ENCODE assay signal across 20 cellular contexts in the genomic region with DNA sequence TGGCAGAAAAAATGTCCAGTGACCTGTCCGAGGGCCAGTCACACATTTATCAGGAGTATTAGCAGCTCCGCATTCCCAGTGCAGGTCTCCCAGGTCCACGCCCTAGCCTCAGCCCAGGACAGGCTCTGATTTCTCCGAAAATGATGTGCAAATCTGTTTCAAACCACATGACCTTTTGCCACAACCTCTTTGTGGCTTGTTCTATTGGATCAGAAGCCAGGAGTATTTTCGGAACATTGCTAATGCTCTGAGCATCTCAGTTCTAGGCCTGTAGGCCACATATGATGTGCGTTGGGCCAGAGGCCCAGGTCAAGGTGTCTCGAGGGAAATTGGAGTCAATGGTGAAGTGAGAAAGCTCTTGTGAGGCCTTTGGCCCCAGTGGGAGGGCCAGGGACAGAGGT. TPM values are rescaled to one million over a fixed set of nuclear protein-coding genes. Genes with fewer than 3 reads are reported as not detected.
DNase-seq lines count a peak whose midpoint lies in the region; ATAC-seq and TF ChIP-seq lines count a peak whose summit lies in the region.
"Had no signal": no experiment of that assay in that cellular context is flagged by ENCODE, and none has a peak within 500 bp of the region (broad histone marks: within the 10 kb centered on the region; RNA-seq: fewer than 3 reads in every experiment).

No MANE protein-coding gene starts in this region.

- no peaks in the 10 kb centered on the region for H3K36me3 ChIP-seq in DOHH2 (ENCODE audit: control insufficient read depth, low read length)
- no peaks in the 10 kb centered on the region for H3K36me3 ChIP-seq in thyroid gland

- peak; percentile 42 for DNase-seq in Right ventricle myocardium superior
- DNase-seq in myocyte (ENCODE audit: low read depth), result peak; percentile 65
- DNase-seq in thyroid gland, result no peak
- DNase-seq in activated CD8-positive, alpha-beta T cell treated with anti-CD3 and anti-CD28 coated beads for 36 hours, result no peak
- DNase-seq in superior temporal gyrus (ENCODE audit: extremely low spot score), result no peak
- DNase-seq: activated CD4-positive, alpha-beta T cell treated with anti-CD3 and anti-CD28 coated beads for 1 hour; CD8-positive, alpha-beta memory T cell; cortex of kidney; foreskin fibroblast; KBM-7; MV-4-11; NCI-H1930; RPMI8226; T1000 had no signal

- POLR2A ChIA-PET in activated CD8-positive, alpha-beta T cell treated with anti-CD3 and anti-CD28 coated beads for 36 hours (lab: Charles Lee), result interaction anchor here (0.6 kb wide), 1 partner anchor 140 kb away, joined by 3 read pairs; no protein-coding TSS in a partner anchor

- TF ChIP-seq POLR2A in thyroid gland (IDR thresholded peaks at IDR 0.05), result no peak

- CTCF ChIA-PET in activated CD8-positive, alpha-beta T cell treated with anti-CD3 and anti-CD28 coated beads for 36 hours (lab: Charles Lee), result interaction anchor here (2.7 kb wide), 1 partner anchor 11 kb away, joined by 9 read pairs; no protein-coding TSS in a partner anchor

- peak overlapping the region; percentile 39 for H3K4me2 ChIP-seq in DOHH2 (ENCODE audit: low read length)

- H3K4me1 ChIP-seq in DOHH2 (ENCODE audit: control insufficient read depth, low read length) (peaks cover 24% of the 10 kb centered on the region), thyroid gland (peaks cover 16 to 17% of the 10 kb centered on the region in 2 donors)

- TF ChIP-seq CTCF in DOHH2 (IDR thresholded peaks at IDR 0.05; ENCODE audit: low read depth, low read length, poor library complexity, severe bottlenecking) (no peak), thyroid gland (IDR thresholded peaks at IDR 0.05) (no peak)
- TF ChIP-seq CTCF in activated CD8-positive, alpha-beta T cell treated with anti-CD3 and anti-CD28 coated beads for 36 hours (IDR thresholded peaks at IDR 0.05), result no peak

- no peaks in the 10 kb centered on the region for H3K9me3 Mint-ChIP-seq in activated CD8-positive, alpha-beta T cell treated with anti-CD3 and anti-CD28 coated beads for 36 hours
- H3K9me3 Mint-ChIP-seq in stimulated activated memory B cell treated with anti-CD40 and anti-IgM and Interleukin-4, amounts not matched to agents 10 μg/mL and 1 μg/mL and 100 μg/mL, for 72 hours, result peaks cover 3% of the 10 kb centered on the region
- H3K9me3 Mint-ChIP-seq: activated naive CD4-positive, alpha-beta T cell treated with anti-CD3 and anti-CD28 coated beads, Interleukin-2, amount 50 U/mL, for 72 hours had no signal

- no peaks in the 10 kb centered on the region for H3K79me2 ChIP-seq in DOHH2 (ENCODE audit: control insufficient read depth, low read length)

- no peaks in the 10 kb centered on the region for H3F3A ChIP-seq in DOHH2 (ENCODE audit: control insufficient read depth, insufficient read depth)

- no peaks in the 10 kb centered on the region for H4K20me1 ChIP-seq in DOHH2 (ENCODE audit: control insufficient read depth, insufficient read depth, low read depth, low read length)

- no peak overlapping the region for H3K27ac Mint-ChIP-seq in activated CD8-positive, alpha-beta T cell treated with anti-CD3 and anti-CD28 coated beads for 36 hours
- H3K27ac Mint-ChIP-seq in stimulated activated memory B cell treated with anti-CD40 and anti-IgM and Interleukin-4, amounts not matched to agents 10 μg/mL and 1 μg/mL and 100 μg/mL, for 72 hours, result no peak overlapping the region
- H3K27ac Mint-ChIP-seq: activated naive CD4-positive, alpha-beta T cell treated with anti-CD3 and anti-CD28 coated beads, Interleukin-2, amount 50 U/mL, for 72 hours; activated T-helper 1 cell treated with anti-CD3 and anti-CD28 coated beads, Interleukin-12 subunit alpha, Interleukin-12 subunit beta, Interleukin-2, Interleukin-4 antibody, amounts not matched to agents 30 ng/mL and 10 ng/mL and 1 ng/mL, durations not matched to agents 14 hours and 24 hours and 36 hours had no signal

- H3K4me1 Mint-ChIP-seq in activated CD8-positive, alpha-beta T cell treated with anti-CD3 and anti-CD28 coated beads for 36 hours (ENCODE audit: low read depth), result no peaks in the 10 kb centered on the region
- H3K4me1 Mint-ChIP-seq in stimulated activated memory B cell treated with anti-CD40 and anti-IgM and Interleukin-4, amounts not matched to agents 10 μg/mL and 1 μg/mL and 100 μg/mL, for 72 hours, result peaks cover 14% of the 10 kb centered on the region
- H3K4me1 Mint-ChIP-seq: CD8-positive, alpha-beta memory T cell had no signal

- H3K9me2 ChIP-seq in DOHH2 (replicated peaks; ENCODE audit: control insufficient read depth, low read length), result no peaks in the 10 kb centered on the region

- H3K9me3 ChIP-seq in DOHH2 (ENCODE audit: control insufficient read depth, insufficient read depth, low read length), result no peaks in the 10 kb centered on the region
- no peaks in the 10 kb centered on the region for H3K9me3 ChIP-seq in thyroid gland

- 88 to 93% methylated on average over 7 of the region's 7 CpGs for WGBS in thyroid gland, 2 donors

- intact Hi-C loops in Right ventricle myocardium superior (cut with DNase I), result no loop called here
- intact Hi-C loops in thyroid gland (cut with DNase I), result no loop called here
- intact Hi-C loops in activated CD8-positive, alpha-beta T cell treated with anti-CD3 and anti-CD28 coated beads for 36 hours (cut with micrococcal nuclease), result no loop called here

- peaks cover 3% of the 10 kb centered on the region for H3K27me3 Mint-ChIP-seq in activated CD8-positive, alpha-beta T cell treated with anti-CD3 and anti-CD28 coated beads for 36 hours
- peaks cover 57% of the 10 kb centered on the region for H3K27me3 Mint-ChIP-seq in stimulated activated memory B cell treated with anti-CD40 and anti-IgM and Interleukin-4, amounts not matched to agents 10 μg/mL and 1 μg/mL and 100 μg/mL, for 72 hours

- H3K27me3 ChIP-seq in DOHH2 (ENCODE audit: control insufficient read depth, low read length) (peaks cover 3% of the 10 kb centered on the region; the same call in 1 of the 2 replicates), thyroid gland (no peaks in the 10 kb centered on the region)

- H3K4me3 ChIP-seq in DOHH2 (ENCODE audit: low read length), result no peak overlapping the region
- no peak overlapping the region for H3K4me3 ChIP-seq in thyroid gland (replicated peaks in 1 of 3)
- H3K4me3 ChIP-seq: skin epidermis had no signal

- H3K36me3 Mint-ChIP-seq in activated CD8-positive, alpha-beta T cell treated with anti-CD3 and anti-CD28 coated beads for 36 hours (ENCODE audit: low read depth), result no peaks in the 10 kb centered on the region
- H3K36me3 Mint-ChIP-seq in stimulated activated memory B cell treated with anti-CD40 and anti-IgM and Interleukin-4, amounts not matched to agents 10 μg/mL and 1 μg/mL and 100 μg/mL, for 72 hours, result peaks cover 7% of the 10 kb centered on the region
- H3K36me3 Mint-ChIP-seq: activated naive CD4-positive, alpha-beta T cell treated with anti-CD3 and anti-CD28 coated beads, Interleukin-2, amount 50 U/mL, for 72 hours had no signal

- peak; percentile 66 for ATAC-seq in Right ventricle myocardium superior (ENCODE audit: poor library complexity)
- no peak for ATAC-seq in activated CD8-positive, alpha-beta T cell treated with anti-CD3 and anti-CD28 coated beads for 36 hours
- ATAC-seq in GM18498 (IDR thresholded peaks at IDR 0.05; ENCODE audit: unreplicated experiment), result no peak
- no peak for ATAC-seq in stimulated activated memory B cell treated with anti-CD40 and anti-IgM and Interleukin-4, amounts not matched to agents 10 μg/mL and 1 μg/mL and 100 μg/mL, for 72 hours

- no peak overlapping the region for H3K4me3 Mint-ChIP-seq in activated CD8-positive, alpha-beta T cell treated with anti-CD3 and anti-CD28 coated beads for 36 hours
- no peak overlapping the region for H3K4me3 Mint-ChIP-seq in stimulated activated memory B cell treated with anti-CD40 and anti-IgM and Interleukin-4, amounts not matched to agents 10 μg/mL and 1 μg/mL and 100 μg/mL, for 72 hours
- H3K4me3 Mint-ChIP-seq: activated T-helper 1 cell treated with anti-CD3 and anti-CD28 coated beads, Interleukin-12 subunit alpha, Interleukin-12 subunit beta, Interleukin-2, Interleukin-4 antibody, amounts not matched to agents 30 ng/mL and 10 ng/mL and 1 ng/mL, durations not matched to agents 14 hours and 24 hours and 36 hours; CD8-positive, alpha-beta memory T cell had no signal

- no peak overlapping the region for H3K27ac ChIP-seq in DOHH2 (ENCODE audit: low read depth, low read length)
- peak overlapping the region; percentile 38 to 73 (median 59) for H3K27ac ChIP-seq in thyroid gland
- H3K27ac ChIP-seq: skin epidermis had no signal

RNA-seq across cellular contexts. Expression of a gene that starts 40.4 kb away (rescaled TPM):
- total RNA-seq in Right ventricle myocardium superior (39.9 TPM), myocyte (45.9 and 57.1 TPM in 2 replicates), thyroid gland (100 to 1,000 TPM; 247 to 346 (median 270) TPM)
- 38.6 TPM for polyA plus RNA-seq in myocyte (2012)
- 100 to 1,000 TPM; 222 to 249 TPM for total RNA-seq in activated CD8-positive, alpha-beta T cell treated with anti-CD3 and anti-CD28 coated beads for 36 hours

RNA-seq across cellular contexts. Expression of a gene that starts 40.6 kb away (rescaled TPM):
- total RNA-seq in Right ventricle myocardium superior (14.2 TPM), myocyte (10.9 and 11.3 TPM in 2 replicates), thyroid gland (10 to 100 TPM; 14.6 to 24.2 (median 16.8) TPM)
- polyA plus RNA-seq in myocyte (2012), result 12.4 TPM
- 10 to 100 TPM; 28.2 to 30.5 TPM for total RNA-seq in activated CD8-positive, alpha-beta T cell treated with anti-CD3 and anti-CD28 coated beads for 36 hours

Comparison
In these comparisons a context has a peak if more than half of its experiments do, and no peak if none do; other contexts are left out.
1. DNase-seq: peak in Right ventricle myocardium superior (single experiment) and myocyte (single experiment); none in thyroid gland (0 of 2), activated CD8-positive, alpha-beta T cell treated with anti-CD3 and anti-CD28 coated beads for 36 hours (single experiment) and superior temporal gyrus (single experiment).